In genomic region chr2:98134601-98135000, GRCh38 we compare ENCODE assay signal across 2 cellular contexts.
TF ChIP-seq lines count a peak whose summit lies in the region.

No MANE protein-coding gene starts in this region.

TF ChIP-seq in GM23338, 12 proteins besides CTCF, POLR2A, EP300 and RAD21:
- TF ChIP-seq REST (IDR thresholded peaks at IDR 0.05; ENCODE audit: unreplicated experiment), result no peak
- no peak for TF ChIP-seq JUNB (IDR thresholded peaks at IDR 0.05; ENCODE audit: unreplicated experiment)
- TF ChIP-seq ZNF462 (CRISPR knock-in tag; IDR thresholded peaks at IDR 0.05), result no peak
- TF ChIP-seq NANOG (IDR thresholded peaks at IDR 0.05; ENCODE audit: borderline replicate concordance), result no peak
- TF ChIP-seq ETS1 (IDR thresholded peaks at IDR 0.05), result no peak
- no peak for TF ChIP-seq STAT1 (IDR thresholded peaks at IDR 0.05; ENCODE audit: unreplicated experiment)
- no peak for TF ChIP-seq ZNF114 (CRISPR knock-in tag; IDR thresholded peaks at IDR 0.05)
- no peak for TF ChIP-seq ZNF331 (CRISPR knock-in tag; IDR thresholded peaks at IDR 0.05; ENCODE audit: low read depth)
TF ChIP-seq in GM23338: peak in this region for 0.

TF ChIP-seq in K562, 482 proteins besides CTCF, POLR2A, EP300 and RAD21:
- TF ChIP-seq BMI1 (IDR thresholded peaks at IDR 0.05; ENCODE audit: low read length) (no peak), CAMTA2 (CRISPR knock-in tag; conservative IDR thresholded peaks at IDR 0.05) (no peak), ETV5 (CRISPR knock-in tag; IDR thresholded peaks at IDR 0.05; ENCODE audit: low read depth) (no peak), TRIM24 (IDR thresholded peaks at IDR 0.05) (no peak), RB1 (IDR thresholded peaks at IDR 0.05; ENCODE audit: low read depth) (no peak), HLTF (IDR thresholded peaks at IDR 0.05) (no peak), ZFX (CRISPR knock-in tag; IDR thresholded peaks at IDR 0.05) (no peak), ATF1 (CRISPR knock-in tag; IDR thresholded peaks at IDR 0.05) (no peak), ATF1 (tag; IDR thresholded peaks at IDR 0.05) (no peak), MGA (IDR thresholded peaks at IDR 0.05) (no peak), PATZ1 (CRISPR knock-in tag; IDR thresholded peaks at IDR 0.05; ENCODE audit: borderline replicate concordance) (no peak), ZNF780A (CRISPR knock-in tag; IDR thresholded peaks at IDR 0.05) (no peak), C11orf30 (IDR thresholded peaks at IDR 0.05; ENCODE audit: low read depth) (no peak), KAT2B (IDR thresholded peaks at IDR 0.05; ENCODE audit: low read depth, low read length) (no peak), TCFL5 (CRISPR knock-in tag; conservative IDR thresholded peaks at IDR 0.05) (no peak), ZNF699 (CRISPR knock-in tag; IDR thresholded peaks at IDR 0.05; ENCODE audit: insufficient replicate concordance) (no peak), ZFP30 (CRISPR knock-in tag; IDR thresholded peaks at IDR 0.05; ENCODE audit: borderline replicate concordance) (no peak), ZZZ3 (IDR thresholded peaks at IDR 0.05) (no peak), ZHX1 (conservative IDR thresholded peaks at IDR 0.05; ENCODE audit: low read length) (no peak), ZNF436 (CRISPR knock-in tag; IDR thresholded peaks at IDR 0.05) (no peak), NCOA2 (IDR thresholded peaks at IDR 0.05; ENCODE audit: partially characterized antibody in 2 of 2) (no peak), SMARCA5 (IDR thresholded peaks at IDR 0.05) (no peak), MXI1 (IDR thresholded peaks at IDR 0.05; ENCODE audit: low read depth, low read length) (no peak), PML (IDR thresholded peaks at IDR 0.05; ENCODE audit: low read length) (no peak), NRF1 (conservative IDR thresholded peaks at IDR 0.05 in 1 of 2, IDR thresholded peaks at IDR 0.05 in 1 of 2) (no peak), JUND (IDR thresholded peaks at IDR 0.05; ENCODE audit: borderline replicate concordance, low read depth, low read length) (peak; percentile 51; the same call in 1 of the 2 replicates), JUND (tag; IDR thresholded peaks at IDR 0.05; ENCODE audit: borderline replicate concordance, low read depth, low read length) (peak; percentile 46; the same call in 1 of the 3 replicates), KLF1 (tag; IDR thresholded peaks at IDR 0.05) (no peak), PHTF2 (CRISPR knock-in tag; IDR thresholded peaks at IDR 0.05) (no peak), FOSL1 (tag; conservative IDR thresholded peaks at IDR 0.05) (peak; percentile 79), MTF1 (CRISPR knock-in tag; IDR thresholded peaks at IDR 0.05; ENCODE audit: borderline replicate concordance) (no peak), ATF3 (IDR thresholded peaks at IDR 0.05) (peak; percentile 33; the same call in 1 of the 2 replicates), ATF3 (CRISPR knock-in tag; conservative IDR thresholded peaks at IDR 0.05) (no peak), RBM39 (optimal IDR thresholded peaks at IDR 0.05; ENCODE audit: low read depth, low read length) (no peak), SIX5 (IDR thresholded peaks at IDR 0.05; ENCODE audit: borderline replicate concordance in 1 of 2, insufficient read depth in 1 of 2, low read depth in 1 of 2, low read length in 2 of 2) (no peak), MEIS2 (IDR thresholded peaks at IDR 0.05; ENCODE audit: partially characterized antibody) (peak; percentile 30)
- TF ChIP-seq, protein P1, sequence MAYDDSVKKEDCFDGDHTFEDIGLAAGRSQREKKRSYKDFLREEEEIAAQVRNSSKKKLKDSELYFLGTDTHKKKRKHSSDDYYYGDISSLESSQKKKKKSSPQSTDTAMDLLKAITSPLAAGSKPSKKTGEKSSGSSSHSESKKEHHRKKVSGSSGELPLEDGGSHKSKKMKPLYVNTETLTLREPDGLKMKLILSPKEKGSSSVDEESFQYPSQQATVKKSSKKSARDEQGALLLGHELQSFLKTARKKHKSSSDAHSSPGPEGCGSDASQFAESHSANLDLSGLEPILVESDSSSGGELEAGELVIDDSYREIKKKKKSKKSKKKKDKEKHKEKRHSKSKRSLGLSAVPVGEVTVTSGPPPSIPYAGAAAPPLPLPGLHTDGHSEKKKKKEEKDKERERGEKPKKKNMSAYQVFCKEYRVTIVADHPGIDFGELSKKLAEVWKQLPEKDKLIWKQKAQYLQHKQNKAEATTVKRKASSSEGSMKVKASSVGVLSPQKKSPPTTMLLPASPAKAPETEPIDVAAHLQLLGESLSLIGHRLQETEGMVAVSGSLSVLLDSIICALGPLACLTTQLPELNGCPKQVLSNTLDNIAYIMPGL (CRISPR knock-in tag; IDR thresholded peaks at IDR 0.05), result no peak
